16 cellular contexts compared by ENCODE assay signal in genomic region chr6:70375882-70376281, GRCh38. TPM values are rescaled to one million over a fixed set of nuclear protein-coding genes. Genes with fewer than 3 reads are reported as not detected.
DNase-seq lines count a peak whose midpoint lies in the region; ATAC-seq and TF ChIP-seq lines count a peak whose summit lies in the region.
"Had no signal": no experiment of that assay in that cellular context is flagged by ENCODE, and none has a peak within 500 bp of the region (broad histone marks: within the 10 kb centered on the region; RNA-seq: fewer than 3 reads in every experiment).

No MANE protein-coding gene starts in this region.

- peak; percentile 50 for TF ChIP-seq CTCF in C4-2B (conservative IDR thresholded peaks at IDR 0.05)
- peak; percentile 61 for TF ChIP-seq CTCF in H9 (conservative IDR thresholded peaks at IDR 0.05)
- TF ChIP-seq CTCF in heart left ventricle (IDR thresholded peaks at IDR 0.05) = peak in 1 of 12 donors; percentile 9

- H3K23ac ChIP-seq in H9 (ENCODE audit: insufficient read length, low read depth, low read length) = no peak overlapping the region

- no peaks in the 10 kb centered on the region; the same call in 1 of the 2 replicates for H3K27me3 Mint-ChIP-seq in H9 (ENCODE audit: low read depth)

- no peaks in the 10 kb centered on the region for H3K79me1 ChIP-seq in H9 (ENCODE audit: insufficient read depth, low read depth, low read length, poor library complexity, severe bottlenecking)

- no peak overlapping the region for H3K56ac ChIP-seq in H9 (ENCODE audit: insufficient read length, low read depth, low read length)

- no peak overlapping the region for H2AK5ac ChIP-seq in H9 (ENCODE audit: insufficient read length, low read length)

- H3K9me3 Mint-ChIP-seq in H9 = no peaks in the 10 kb centered on the region

- H4K8ac ChIP-seq in H9 (replicated peaks; ENCODE audit: insufficient read length, low read depth, low read length) = no peak overlapping the region

- H4K20me1 ChIP-seq in H9 (ENCODE audit: control insufficient read depth, insufficient read depth, insufficient read length) = no peaks in the 10 kb centered on the region

- intact Hi-C loops in heart left ventricle (cut with DNase I) = loop anchor here in 3 of 10 donors (5.0 to 10.0 kb wide), 3 partner anchors 151 to 639 kb away; no protein-coding TSS in a partner anchor

- no peak overlapping the region for H3K4me3 ChIP-seq in heart left ventricle
- H3K4me3 ChIP-seq: dorsolateral prefrontal cortex, HAP-1, spleen had no signal

- H3K36me3 ChIP-seq in heart left ventricle = no peaks in the 10 kb centered on the region
- H3K36me3 ChIP-seq: HAP-1, spleen had no signal

- no peaks in the 10 kb centered on the region for H3K23me2 ChIP-seq in H9 (ENCODE audit: insufficient read length, low read depth, low read length, poor library complexity, severe bottlenecking)

- no peak overlapping the region for H2BK12ac ChIP-seq in H9 (ENCODE audit: insufficient read length, low read depth, low read length)

- peaks cover 6 to 8% of the 10 kb centered on the region in 2 experiments for H3K4me1 Mint-ChIP-seq in H9
- H3K4me1 Mint-ChIP-seq: naive thymus-derived CD4-positive, alpha-beta T cell had no signal

- no peak overlapping the region for H3K4ac ChIP-seq in H9 (ENCODE audit: low read depth, low read length)

- no peak overlapping the region for H3K9ac ChIP-seq in H9 (ENCODE audit: extremely low read depth, insufficient read length, low read length)

- no peak overlapping the region for H4K91ac ChIP-seq in H9 (ENCODE audit: insufficient read length, low read depth, low read length)

- H2BK20ac ChIP-seq in H9 (ENCODE audit: low read depth, low read length, poor library complexity, severe bottlenecking) = no peak overlapping the region

- H2AFZ ChIP-seq in H9 (ENCODE audit: low read length) = peak overlapping the region; percentile 42

- H3K14ac ChIP-seq in H9 (ENCODE audit: insufficient read depth, low read length) = no peak overlapping the region

- no peak overlapping the region for H3K27ac ChIP-seq in C4-2B
- no peak overlapping the region for H3K27ac ChIP-seq in H9 (ENCODE audit: insufficient read length, low read depth, low read length)
- no peak overlapping the region for H3K27ac ChIP-seq in heart left ventricle
- H3K27ac ChIP-seq: dorsolateral prefrontal cortex, spleen had no signal

- no peak overlapping the region for H3T11ph ChIP-seq in H9 (ENCODE audit: low read length)

- ATAC-seq in HG03460 (IDR thresholded peaks at IDR 0.05; ENCODE audit: unreplicated experiment) (no peak), heart left ventricle (no peak)
- ATAC-seq: naive thymus-derived CD4-positive, alpha-beta T cell; Right ventricle myocardium inferior had no signal

- H3K9me3 ChIP-seq in H9 (ENCODE audit: control insufficient read depth, low read depth, low read length) (no peaks in the 10 kb centered on the region), heart left ventricle (no peaks in the 10 kb centered on the region)
- H3K9me3 ChIP-seq: HAP-1, spleen had no signal

- H3K4me3 Mint-ChIP-seq in H9 = no peak overlapping the region
- H3K4me3 Mint-ChIP-seq: naive thymus-derived CD4-positive, alpha-beta T cell had no signal

- no peak overlapping the region for H2BK120ac ChIP-seq in H9 (ENCODE audit: low read depth, low read length, poor library complexity, severe bottlenecking)

- no peak overlapping the region for H4K5ac ChIP-seq in H9 (ENCODE audit: insufficient read length, low read depth, low read length)

- H3K36me3 Mint-ChIP-seq in H9 (ENCODE audit: insufficient read depth in 1 of 3, low read depth in 3 of 3) = no peaks in the 10 kb centered on the region

- no peak overlapping the region for H2BK15ac ChIP-seq in H9 (ENCODE audit: low read depth, low read length)

- no peak overlapping the region for H3K27ac Mint-ChIP-seq in H9
- H3K27ac Mint-ChIP-seq: naive thymus-derived CD4-positive, alpha-beta T cell had no signal

- no peak overlapping the region for H3K4me2 ChIP-seq in H9 (ENCODE audit: insufficient read depth, insufficient read length, low read length)

- no peaks in the 10 kb centered on the region for H3K79me2 ChIP-seq in H9 (ENCODE audit: insufficient read depth, low read length)

- peak; percentile 36 for DNase-seq in H9
- DNase-seq in SK-MEL-5 (ENCODE audit: low read depth, low spot score) = peak; percentile 55
- peak; percentile 36 for DNase-seq in iPS DF 4.7 (ENCODE audit: extremely low read depth, low spot score)
- DNase-seq in HCEC 1CT = no peak
- no peak for DNase-seq in heart left ventricle
- DNase-seq in UCSD-AML1 (lab: John Stamatoyannopoulos, UW; ENCODE audit: unreplicated experiment) = no peak
- DNase-seq: activated CD4-positive, alpha-beta T cell treated with anti-CD3 and anti-CD28 coated beads for 1 hour; activated naive CD4-positive, alpha-beta T cell treated with Interleukin-2 at 50 U/mL for 16 hours; dorsolateral prefrontal cortex; naive thymus-derived CD4-positive, alpha-beta T cell; NCI-H1417 treated with DMSO at 0.1 percent for 48 hours; spleen had no signal

- no peak for TF ChIP-seq POLR2A in heart left ventricle (IDR thresholded peaks at IDR 0.05)

- in situ Hi-C loops in SK-MEL-5 (cut with HindIII; ENCODE audit: low pct_unique_long_range_greater_than_20kb, low sequenced_read_pairs) = no loop called here

- H3K18ac ChIP-seq in H9 (ENCODE audit: insufficient read length, low read depth, low read length) = no peak overlapping the region

- no peak overlapping the region for H2BK5ac ChIP-seq in H9 (ENCODE audit: insufficient read length, low read length)

- no CpG with 5 or more reads among the region's 10 CpGs for WGBS in H9 (ENCODE audit: extremely low coverage, insufficient read length, low lambda C conversion rate)
- WGBS in heart left ventricle, 4 donors = 79 to 87% (median 85%) methylated on average over 10 of the region's 10 CpGs

- H3K27me3 ChIP-seq in H9 (ENCODE audit: insufficient read depth, low read length) (no peaks in the 10 kb centered on the region), heart left ventricle (no peaks in the 10 kb centered on the region)
- H3K27me3 ChIP-seq: spleen had no signal

- no peaks in the 10 kb centered on the region for H3K4me1 ChIP-seq in H9 (ENCODE audit: insufficient read depth, low read length)
- no peaks in the 10 kb centered on the region for H3K4me1 ChIP-seq in heart left ventricle
- H3K4me1 ChIP-seq: spleen had no signal

RNA-seq across cellular contexts. Expression of gene FAM135A, which starts 37.4 kb away (rescaled TPM):
- total RNA-seq in H9 (2021) (25.0 and 31.0 TPM in 2 replicates), heart left ventricle (10 to 100 TPM in 7 of 9 donors, 1 to 10 TPM in 2; 9.7 to 14.9 (median 13.2) TPM)
- total RNA-seq in SK-MEL-5 (2014; rRNA removed; shearing (Covaris generic)) = 11.5 and 12.5 TPM in 2 replicates
- polyA plus RNA-seq in SK-MEL-5 (2015; cell fraction: cytosol; rRNA removed) = 9.3 and 10.2 TPM in 2 replicates
- polyA plus RNA-seq in SK-MEL-5 (2015; cell fraction: nucleus; rRNA removed) = 20.3 and 25.6 TPM in 2 replicates
- polyA plus RNA-seq in heart left ventricle = 1 to 10 TPM; 6.0 to 6.5 TPM

Comparison
In these comparisons a context has a peak if more than half of its experiments do, and no peak if none do; other contexts are left out.
1. DNase-seq: peak in H9 (single experiment), SK-MEL-5 (single experiment) and iPS DF 4.7 (single experiment); none in HCEC 1CT (single experiment), heart left ventricle (0 of 5) and UCSD-AML1 (single experiment).